ENCODE assay signal across 15 cellular contexts in genomic region chr19:1232652-1233360, GRCh38. TPM values are rescaled to one million over a fixed set of nuclear protein-coding genes. Genes with fewer than 3 reads are reported as not detected.
A peak's percentile ranks its signal among the peaks of the same experiment; 100 is the strongest.
DNase-seq lines count a peak whose midpoint lies in the region; ATAC-seq, FAIRE-seq and TF ChIP-seq lines count a peak whose summit lies in the region.
"Had no signal": no experiment of that assay in that cellular context is flagged by ENCODE, and none has a peak within 500 bp of the region (broad histone marks: within the 10 kb centered on the region; RNA-seq: fewer than 3 reads in every experiment).

No MANE protein-coding gene starts in this region.

- H3K27ac Mint-ChIP-seq in HFFc6: peak overlapping the region; percentile 58
- no peak overlapping the region for H3K27ac Mint-ChIP-seq in activated CD8-positive, alpha-beta T cell treated with anti-CD3 and anti-CD28 coated beads for 36 hours
- H3K27ac Mint-ChIP-seq: activated B cell treated with CpG ODN at 0.5 μM for 24 hours had no signal

- BruUV-seq in K562 (replicated peaks; lab: Mats Ljungman, UMichigan): no TSS peak

- peak overlapping the region in 1 of 2 experiments; percentile 86; a peak in 2 of 4 replicates for H3K9ac ChIP-seq in K562 (ENCODE audit: insufficient read depth in 1 of 2, low read depth in 2 of 2, low read length in 2 of 2)
- no peak overlapping the region for H3K9ac ChIP-seq in stomach smooth muscle (ENCODE audit: low read length in 2 of 2)

- no peaks in the 10 kb centered on the region for H4K20me1 ChIP-seq in K562 (replicated peaks; ENCODE audit: control insufficient read depth, insufficient read depth, low read length)
- no peaks in the 10 kb centered on the region for H4K20me1 ChIP-seq in hepatocyte (ENCODE audit: insufficient read depth, poor library complexity, severe bottlenecking)

- 72% methylated on average over 27 of the region's 28 CpGs for WGBS in K562 (ENCODE audit: insufficient coverage, low coverage, missing lambda C conversion rate)
- WGBS in hepatocyte (ENCODE audit: low lambda C conversion rate, missing lambda C conversion rate): 81% methylated on average over 28 of the region's 28 CpGs

- peaks cover 3% of the 10 kb centered on the region for H3K27me3 Mint-ChIP-seq in HFFc6 (ENCODE audit: insufficient read depth)
- H3K27me3 Mint-ChIP-seq in activated CD8-positive, alpha-beta T cell treated with anti-CD3 and anti-CD28 coated beads for 36 hours: no peaks in the 10 kb centered on the region
- H3K27me3 Mint-ChIP-seq: activated B cell treated with CpG ODN at 0.5 μM for 24 hours had no signal

- DNase-seq in HFFc6 (no peak), K562 (ENCODE audit: extremely low read depth in 1 of 4, low spot score in 3 of 4) (no peak), hepatocyte (ENCODE audit: low spot score) (peak; percentile 68), ureter (ENCODE audit: low spot score) (no peak), gastrocnemius medialis (no peak), NCI-H446 (lab: John Stamatoyannopoulos, UW) (no peak)
- DNase-seq in activated CD8-positive, alpha-beta T cell treated with anti-CD3 and anti-CD28 coated beads for 36 hours: no peak
- DNase-seq: activated B cell treated with CpG ODN at 0.5 μM for 24 hours; activated effector memory CD4-positive, alpha-beta T cell treated with anti-CD3 and anti-CD28 coated beads, Interleukin-2, amount 50 U/mL, for 16 hours; DMS79; NCI-H1417 treated with DMSO at 0.1 percent for 48 hours had no signal

- no peaks in the 10 kb centered on the region for H3K9me3 Mint-ChIP-seq in HFFc6
- no peaks in the 10 kb centered on the region for H3K9me3 Mint-ChIP-seq in activated CD8-positive, alpha-beta T cell treated with anti-CD3 and anti-CD28 coated beads for 36 hours
- H3K9me3 Mint-ChIP-seq: activated B cell treated with CpG ODN at 0.5 μM for 24 hours had no signal

- peaks cover 6% of the 10 kb centered on the region; the same call in 1 of the 2 replicates for H3K4me1 Mint-ChIP-seq in HFFc6 (ENCODE audit: low read depth)
- H3K4me1 Mint-ChIP-seq in activated CD8-positive, alpha-beta T cell treated with anti-CD3 and anti-CD28 coated beads for 36 hours (ENCODE audit: low read depth): no peaks in the 10 kb centered on the region
- H3K4me1 Mint-ChIP-seq: activated B cell treated with CpG ODN at 0.5 μM for 24 hours had no signal

- no peak for TF ChIP-seq RAD21 in K562 (CRISPR knock-in tag; conservative IDR thresholded peaks at IDR 0.05 in 1 of 2, IDR thresholded peaks at IDR 0.05 in 1 of 2)

- no peak for TF ChIP-seq POLR2A in K562 (conservative IDR thresholded peaks at IDR 0.05)
- TF ChIP-seq POLR2A in gastrocnemius medialis (IDR thresholded peaks at IDR 0.05): no peak

- H3K9me2 ChIP-seq in hepatocyte (replicated peaks; ENCODE audit: insufficient read depth): no peaks in the 10 kb centered on the region

- no peak for TF ChIP-seq EP300 in K562 (IDR thresholded peaks at IDR 0.05; ENCODE audit: low read length)

- no peak overlapping the region for H3K4me2 ChIP-seq in K562 (ENCODE audit: insufficient read depth, low read length)
- peak overlapping the region; percentile 20 for H3K4me2 ChIP-seq in hepatocyte

- H2AFZ ChIP-seq in K562 (ENCODE audit: low read depth, low read length) (no peak overlapping the region), hepatocyte (no peak overlapping the region)

- H3K27me3 ChIP-seq in K562 (ENCODE audit: control insufficient read depth in 2 of 2, insufficient read depth in 2 of 2, low read length in 2 of 2) (no peaks in the 10 kb centered on the region), hepatocyte (no peaks in the 10 kb centered on the region), stomach smooth muscle (ENCODE audit: control insufficient read depth in 1 of 2, insufficient read depth in 2 of 2, low read length in 2 of 2) (peaks cover 0 to 8% of the 10 kb centered on the region in 2 donors), gastrocnemius medialis (peaks cover 4 to 6% (median 5%) of the 10 kb centered on the region in 3 donors)

- H3K9me1 ChIP-seq in K562 (ENCODE audit: control insufficient read depth, insufficient read depth, low read length): no peaks in the 10 kb centered on the region

- peak overlapping the region; percentile 2; the same call in 1 of the 3 replicates for H3K27ac ChIP-seq in K562 (ENCODE audit: extremely low read depth, low read depth, low read length)
- peak overlapping the region; percentile 50 for H3K27ac ChIP-seq in hepatocyte
- H3K27ac ChIP-seq in stomach smooth muscle (ENCODE audit: low read length): peak overlapping the region; percentile 49
- H3K27ac ChIP-seq in gastrocnemius medialis: peak overlapping the region in 1 of 4 donors; percentile 40
- H3K27ac ChIP-seq: HL-60 had no signal

- intact Hi-C loops in K562 (cut with micrococcal nuclease): no loop called here
- intact Hi-C loops in gastrocnemius medialis (cut with DNase I; ENCODE audit: low total_unique reads): no loop called here
- intact Hi-C loops in activated CD8-positive, alpha-beta T cell treated with anti-CD3 and anti-CD28 coated beads for 36 hours (cut with micrococcal nuclease): no loop called here

- no peak overlapping the region; the same call in 1 of the 2 replicates for H3K4me3 Mint-ChIP-seq in HFFc6
- no peak overlapping the region for H3K4me3 Mint-ChIP-seq in activated CD8-positive, alpha-beta T cell treated with anti-CD3 and anti-CD28 coated beads for 36 hours
- H3K4me3 Mint-ChIP-seq: activated B cell treated with CpG ODN at 0.5 μM for 24 hours had no signal

- H3K4me1 ChIP-seq in K562 (replicated peaks in 1 of 2; ENCODE audit: control insufficient read depth in 2 of 2, insufficient read depth in 2 of 2, low read length in 2 of 2): peaks cover 3 to 76% of the 10 kb centered on the region in 2 experiments; a peak in 4 of 5 replicates
- H3K4me1 ChIP-seq in hepatocyte (ENCODE audit: insufficient read depth): peaks cover 22% of the 10 kb centered on the region
- H3K4me1 ChIP-seq in stomach smooth muscle (ENCODE audit: control insufficient read depth, insufficient read depth, low read length): peaks cover 26% of the 10 kb centered on the region
- H3K4me1 ChIP-seq in gastrocnemius medialis: peaks cover 3 to 7% of the 10 kb centered on the region in 2 donors

- H3K36me3 ChIP-seq in K562 (ENCODE audit: control insufficient read depth, insufficient read depth, low read length): peaks cover 45% of the 10 kb centered on the region; the same call in 1 of the 3 replicates
- H3K36me3 ChIP-seq in hepatocyte (replicated peaks; ENCODE audit: insufficient read depth, low read depth): no peaks in the 10 kb centered on the region
- H3K36me3 ChIP-seq in stomach smooth muscle (ENCODE audit: control insufficient read depth in 2 of 2, insufficient read depth in 2 of 2, low read length in 2 of 2): no peaks in the 10 kb centered on the region
- no peaks in the 10 kb centered on the region for H3K36me3 ChIP-seq in gastrocnemius medialis

- H3K9me3 ChIP-seq in K562 (replicated peaks; ENCODE audit: control insufficient read depth, insufficient read depth, low read depth, low read length) (no peaks in the 10 kb centered on the region; the same call in 1 of the 2 replicates), hepatocyte (ENCODE audit: low read depth) (no peaks in the 10 kb centered on the region), stomach smooth muscle (ENCODE audit: control insufficient read depth in 2 of 2, low read length in 2 of 2) (no peaks in the 10 kb centered on the region), gastrocnemius medialis (no peaks in the 10 kb centered on the region)

- H3K79me2 ChIP-seq in K562 (ENCODE audit: control insufficient read depth, insufficient read depth, low read length): peaks cover 7% of the 10 kb centered on the region; the same call in 1 of the 3 replicates
- peaks cover 4% of the 10 kb centered on the region for H3K79me2 ChIP-seq in hepatocyte

- CTCF ChIA-PET in K562 (lab: Yijun Ruan, JAX; ENCODE audit: low intra/inter-chr PET ratio): no interaction called here
- CTCF ChIA-PET in activated CD8-positive, alpha-beta T cell treated with anti-CD3 and anti-CD28 coated beads for 36 hours (lab: Charles Lee): interaction anchor here (1.0 to 1.2 kb wide), 2 partner anchors 20 to 119 kb away, joined by 3 to 7 read pairs; no protein-coding TSS in a partner anchor

- POLR2A ChIA-PET in K562 (lab: Yijun Ruan, JAX): interaction anchor here (0.7 to 1.5 kb wide), 2 partner anchors 15 to 36 kb away, joined by 3 to 7 read pairs; partner anchors contain the start of gene CIRBP
- POLR2A ChIA-PET in activated CD8-positive, alpha-beta T cell treated with anti-CD3 and anti-CD28 coated beads for 36 hours (lab: Charles Lee): interaction anchor here (1.0 kb wide), 1 partner anchor 12 kb away, joined by 3 read pairs; no protein-coding TSS in a partner anchor

- TF ChIP-seq CTCF in HFFc6 (IDR thresholded peaks at IDR 0.05): no peak
- TF ChIP-seq CTCF in K562 (IDR thresholded peaks at IDR 0.05 in 2 of 3, conservative IDR thresholded peaks at IDR 0.05 in 1 of 3; ENCODE audit: insufficient read depth in 2 of 3, low read depth in 1 of 3, low read length in 3 of 3): no peak
- TF ChIP-seq CTCF in hepatocyte (IDR thresholded peaks at IDR 0.05; ENCODE audit: poor library complexity): no peak
- no peak for TF ChIP-seq CTCF in gastrocnemius medialis (IDR thresholded peaks at IDR 0.05 in 4 of 5, conservative IDR thresholded peaks at IDR 0.05 in 1 of 5)
- TF ChIP-seq CTCF in activated CD8-positive, alpha-beta T cell treated with anti-CD3 and anti-CD28 coated beads for 36 hours (IDR thresholded peaks at IDR 0.05): no peak

- H3K36me3 Mint-ChIP-seq in HFFc6 (ENCODE audit: low read depth): no peaks in the 10 kb centered on the region
- H3K36me3 Mint-ChIP-seq in activated CD8-positive, alpha-beta T cell treated with anti-CD3 and anti-CD28 coated beads for 36 hours (ENCODE audit: low read depth): peaks cover 2% of the 10 kb centered on the region

- H3K4me3 ChIP-seq in K562 (no peak overlapping the region), hepatocyte (no peak overlapping the region), stomach smooth muscle (ENCODE audit: low read length in 2 of 2) (peak overlapping the region in 1 of 2 donors; percentile 29), gastrocnemius medialis (no peak overlapping the region)

- ATAC-seq in K562 (no peak), gastrocnemius medialis (no peak)
- ATAC-seq in activated CD8-positive, alpha-beta T cell treated with anti-CD3 and anti-CD28 coated beads for 36 hours: no peak

- in situ Hi-C loops in K562 (cut with MboI) (loop anchor here (25.0 kb wide), 1 partner anchor 471 kb away; the partner anchor contains the start of gene MISP), gastrocnemius medialis (cut with MboI; ENCODE audit: low sequenced_read_pairs in 4 of 4) (no loop called here)

- no peak for FAIRE-seq in K562 (lab: Jason Lieb, UNC)
- FAIRE-seq: endometrium had no signal

RNA-seq across cellular contexts. Expression of gene CBARP, which starts 5.0 kb away (rescaled TPM):
- 10 to 100 TPM in 1 of 6 experiments, 1 to 10 TPM in 5; 7.6 to 12.7 (median 8.6) TPM for total RNA-seq in HFFc6 (2021; fragmentation: NEBNext Ultra II Directional; extraction: Animal tissue kit (Norgen Biotek cat#: 25700))
- total RNA-seq in K562 (2011; cell fraction: chromatin; rRNA removed; ENCODE audit: low replicate concordance): 2.8 and 13.5 TPM in 2 replicates
- total RNA-seq in K562 (2011; cell fraction: nucleolus; rRNA removed): 11.4 and 15.2 TPM in 2 replicates
- 4.2 and 6.2 TPM in 2 replicates for total RNA-seq in K562 (2011; cell fraction: nucleoplasm; rRNA removed)
- total RNA-seq in K562 (2014; rRNA removed) (3.7 and 3.8 TPM in 2 replicates), K562 (2014; rRNA removed; fragmentation: Illumina TruSeq; extraction: Trizol) (0.18 TPM in 1 of 2 replicates, not detected in the other), K562 (2015; rRNA removed; fragmentation: Illumina TruSeq; extraction: Trizol) (1.3 and 1.4 TPM in 2 replicates), K562 (2021) (6.6 and 8.9 TPM in 2 replicates), hepatocyte (1.1 and 4.2 TPM in 2 replicates), ureter (0.73 TPM), gastrocnemius medialis (1 to 10 TPM in 1 of 4 donors, under 1 TPM in 3; 0.10 to 1.3 (median 0.53) TPM)
- polyA plus RNA-seq in K562 (2011; rRNA removed) (0.98 and 1.2 TPM in 2 replicates), K562 (2014; fragmentation: Illumina TruSeq; extraction: Trizol) (0.25 and 2.3 TPM in 2 replicates), K562 (2014; fragmentation: Nextera tagmentation; extraction: Ambion mirVana) (under 1 TPM in 1 of 2 experiments, not detected in 1; 0.03 TPM), K562 (2014; rRNA removed) (5.8 and 6.3 TPM in 2 replicates), hepatocyte (7.1 and 10.7 TPM in 2 replicates)
- polyA plus RNA-seq in K562 (2011; cell fraction: cytosol; rRNA removed): 0.84 and 4.5 TPM in 2 replicates
- 8.2 and 25.4 TPM in 2 replicates for polyA plus RNA-seq in K562 (2011; cell fraction: nucleus; rRNA removed)
- 3.1 and 3.3 TPM in 2 replicates for polyA plus RNA-seq in K562 (2012)
- 0.11 and 0.15 TPM in 2 replicates for polyA minus RNA-seq in K562 (2011; rRNA and poly(A)+ RNA removed)
- polyA minus RNA-seq in K562 (2011; cell fraction: cytosol; rRNA and poly(A)+ RNA removed): 2.9 and 3.0 TPM in 2 replicates
- polyA minus RNA-seq in K562 (2011; cell fraction: nucleus; rRNA and poly(A)+ RNA removed): 3.0 and 3.8 TPM in 2 replicates
- under 1 TPM; 0.49 to 0.86 TPM for total RNA-seq in activated CD8-positive, alpha-beta T cell treated with anti-CD3 and anti-CD28 coated beads for 36 hours
- total RNA-seq: skeletal muscle tissue had no signal

RNA-seq across cellular contexts. Expression of gene ATP5F1D, which starts 8.7 kb away (rescaled TPM):
- 100 to 1,000 TPM; 190 to 243 (median 217) TPM for total RNA-seq in HFFc6 (2021; fragmentation: NEBNext Ultra II Directional; extraction: Animal tissue kit (Norgen Biotek cat#: 25700))
- total RNA-seq in K562 (2011; cell fraction: chromatin; rRNA removed; ENCODE audit: low replicate concordance): 42.1 and 110 TPM in 2 replicates
- 116 and 129 TPM in 2 replicates for total RNA-seq in K562 (2011; cell fraction: nucleolus; rRNA removed)
- total RNA-seq in K562 (2011; cell fraction: nucleoplasm; rRNA removed): 74.0 and 85.6 TPM in 2 replicates
- total RNA-seq in K562 (2014; rRNA removed) (135 and 145 TPM in 2 replicates), K562 (2014; rRNA removed; fragmentation: Illumina TruSeq; extraction: Trizol) (3.9 and 4.6 TPM in 2 replicates), K562 (2015; rRNA removed; fragmentation: Illumina TruSeq; extraction: Trizol) (65.2 and 73.0 TPM in 2 replicates), K562 (2021) (409 and 434 TPM in 2 replicates), hepatocyte (54.0 and 64.1 TPM in 2 replicates), ureter (144 TPM), gastrocnemius medialis (100 to 1,000 TPM; 189 to 442 (median 273) TPM)
- polyA plus RNA-seq in K562 (2011; rRNA removed) (36.8 and 58.7 TPM in 2 replicates), K562 (2014; fragmentation: Illumina TruSeq; extraction: Trizol) (18.7 and 106 TPM in 2 replicates), K562 (2014; fragmentation: Nextera tagmentation; extraction: Ambion mirVana) (10 to 100 TPM in 1 of 2 experiments, 1 to 10 TPM in 1; 9.7 to 23.3 TPM), K562 (2014; rRNA removed) (233 and 236 TPM in 2 replicates), hepatocyte (291 and 297 TPM in 2 replicates)
- 119 and 471 TPM in 2 replicates for polyA plus RNA-seq in K562 (2011; cell fraction: cytosol; rRNA removed)
- 90.5 and 137 TPM in 2 replicates for polyA plus RNA-seq in K562 (2011; cell fraction: nucleus; rRNA removed)
- 278 and 318 TPM in 2 replicates for polyA plus RNA-seq in K562 (2012)
- polyA minus RNA-seq in K562 (2011; rRNA and poly(A)+ RNA removed): 16.5 and 29.9 TPM in 2 replicates
- polyA minus RNA-seq in K562 (2011; cell fraction: cytosol; rRNA and poly(A)+ RNA removed): 115 and 175 TPM in 2 replicates
- polyA minus RNA-seq in K562 (2011; cell fraction: nucleus; rRNA and poly(A)+ RNA removed): 28.8 and 35.8 TPM in 2 replicates
- 100 to 1,000 TPM; 186 to 199 TPM for total RNA-seq in activated CD8-positive, alpha-beta T cell treated with anti-CD3 and anti-CD28 coated beads for 36 hours

RNA-seq across cellular contexts. Expression of gene MIDN, which starts 15.6 kb away (rescaled TPM):
- 10 to 100 TPM; 58.4 to 73.3 (median 67.4) TPM for total RNA-seq in HFFc6 (2021; fragmentation: NEBNext Ultra II Directional; extraction: Animal tissue kit (Norgen Biotek cat#: 25700))
- 30.7 and 106 TPM in 2 replicates for total RNA-seq in K562 (2011; cell fraction: chromatin; rRNA removed; ENCODE audit: low replicate concordance)
- 81.7 and 90.7 TPM in 2 replicates for total RNA-seq in K562 (2011; cell fraction: nucleolus; rRNA removed)
- total RNA-seq in K562 (2011; cell fraction: nucleoplasm; rRNA removed): 55.1 and 88.1 TPM in 2 replicates
- total RNA-seq in K562 (2014; rRNA removed) (13.5 and 20.8 TPM in 2 replicates), K562 (2014; rRNA removed; fragmentation: Illumina TruSeq; extraction: Trizol) (3.9 and 4.8 TPM in 2 replicates), K562 (2015; rRNA removed; fragmentation: Illumina TruSeq; extraction: Trizol) (10.1 and 11.0 TPM in 2 replicates), K562 (2021) (120 and 121 TPM in 2 replicates), hepatocyte (28.7 and 30.1 TPM in 2 replicates), ureter (121 TPM), gastrocnemius medialis (100 to 1,000 TPM in 2 of 4 donors, 10 to 100 TPM in 2; 34.9 to 117 (median 86.3) TPM)
- polyA plus RNA-seq in K562 (2011; rRNA removed) (7.0 and 10.2 TPM in 2 replicates), K562 (2014; fragmentation: Illumina TruSeq; extraction: Trizol) (20.5 and 38.3 TPM in 2 replicates), K562 (2014; fragmentation: Nextera tagmentation; extraction: Ambion mirVana) (1 to 10 TPM in 1 of 2 experiments, under 1 TPM in 1; 0.17 to 1.5 TPM), K562 (2014; rRNA removed) (41.3 and 44.6 TPM in 2 replicates), hepatocyte (94.6 and 98.4 TPM in 2 replicates)
- 14.0 and 26.8 TPM in 2 replicates for polyA plus RNA-seq in K562 (2011; cell fraction: cytosol; rRNA removed)
- 44.8 and 87.0 TPM in 2 replicates for polyA plus RNA-seq in K562 (2011; cell fraction: nucleus; rRNA removed)
- 29.5 and 39.8 TPM in 2 replicates for polyA plus RNA-seq in K562 (2012)
- polyA minus RNA-seq in K562 (2011; rRNA and poly(A)+ RNA removed): 2.7 and 3.0 TPM in 2 replicates
- polyA minus RNA-seq in K562 (2011; cell fraction: cytosol; rRNA and poly(A)+ RNA removed): 29.9 and 43.2 TPM in 2 replicates
- polyA minus RNA-seq in K562 (2011; cell fraction: nucleus; rRNA and poly(A)+ RNA removed): 28.0 and 34.2 TPM in 2 replicates
- 10 to 100 TPM; 41.1 to 43.9 TPM for total RNA-seq in activated CD8-positive, alpha-beta T cell treated with anti-CD3 and anti-CD28 coated beads for 36 hours

RNA-seq across cellular contexts. Expression of gene STK11, which starts 27.2 kb away (rescaled TPM):
- total RNA-seq in HFFc6 (2021; fragmentation: NEBNext Ultra II Directional; extraction: Animal tissue kit (Norgen Biotek cat#: 25700)): 10 to 100 TPM; 52.9 to 59.1 (median 56.7) TPM
- total RNA-seq in K562 (2011; cell fraction: chromatin; rRNA removed; ENCODE audit: low replicate concordance): 76.0 and 175 TPM in 2 replicates
- total RNA-seq in K562 (2011; cell fraction: nucleolus; rRNA removed): 128 and 133 TPM in 2 replicates
- 58.7 and 79.5 TPM in 2 replicates for total RNA-seq in K562 (2011; cell fraction: nucleoplasm; rRNA removed)
- total RNA-seq in K562 (2014; rRNA removed): 96.5 and 102 TPM in 2 replicates
- 28.9 and 31.7 TPM in 2 replicates for total RNA-seq in K562 (2014; rRNA removed; fragmentation: Illumina TruSeq; extraction: Trizol)
- total RNA-seq in K562 (2015; rRNA removed; fragmentation: Illumina TruSeq; extraction: Trizol): 40.6 and 43.2 TPM in 2 replicates
- 76.3 and 89.6 TPM in 2 replicates for total RNA-seq in K562 (2021)
- polyA plus RNA-seq in K562 (2011; rRNA removed): 31.2 and 34.3 TPM in 2 replicates
- 37.0 and 67.8 TPM in 2 replicates for polyA plus RNA-seq in K562 (2011; cell fraction: cytosol; rRNA removed)
- polyA plus RNA-seq in K562 (2011; cell fraction: nucleus; rRNA removed): 127 and 182 TPM in 2 replicates
- 49.5 and 76.3 TPM in 2 replicates for polyA plus RNA-seq in K562 (2012)
- 22.0 and 39.1 TPM in 2 replicates for polyA plus RNA-seq in K562 (2014; fragmentation: Illumina TruSeq; extraction: Trizol)
- polyA plus RNA-seq in K562 (2014; fragmentation: Nextera tagmentation; extraction: Ambion mirVana): under 1 TPM; 0.15 to 1.00 TPM
- 69.4 and 79.9 TPM in 2 replicates for polyA plus RNA-seq in K562 (2014; rRNA removed)
- polyA minus RNA-seq in K562 (2011; rRNA and poly(A)+ RNA removed): 38.2 and 43.6 TPM in 2 replicates
- polyA minus RNA-seq in K562 (2011; cell fraction: cytosol; rRNA and poly(A)+ RNA removed): 33.9 and 37.0 TPM in 2 replicates
- 34.3 and 36.1 TPM in 2 replicates for polyA minus RNA-seq in K562 (2011; cell fraction: nucleus; rRNA and poly(A)+ RNA removed)
- 48.9 and 53.3 TPM in 2 replicates for total RNA-seq in hepatocyte
- polyA plus RNA-seq in hepatocyte: 73.8 and 76.6 TPM in 2 replicates
- total RNA-seq in ureter: 51.2 TPM
- 100 to 1,000 TPM in 3 of 4 donors, 10 to 100 TPM in 1; 91.5 to 194 (median 149) TPM for total RNA-seq in gastrocnemius medialis
- 10 to 100 TPM; 55.1 to 58.0 TPM for total RNA-seq in activated CD8-positive, alpha-beta T cell treated with anti-CD3 and anti-CD28 coated beads for 36 hours

RNA-seq across cellular contexts. Expression of gene CIRBP, which starts 36.3 kb away (rescaled TPM):
- 100 to 1,000 TPM; 160 to 243 (median 190) TPM for total RNA-seq in HFFc6 (2021; fragmentation: NEBNext Ultra II Directional; extraction: Animal tissue kit (Norgen Biotek cat#: 25700))
- 283 and 504 TPM in 2 replicates for total RNA-seq in K562 (2011; cell fraction: chromatin; rRNA removed; ENCODE audit: low replicate concordance)
- 457 and 483 TPM in 2 replicates for total RNA-seq in K562 (2011; cell fraction: nucleolus; rRNA removed)
- 431 and 450 TPM in 2 replicates for total RNA-seq in K562 (2011; cell fraction: nucleoplasm; rRNA removed)
- 168 and 249 TPM in 2 replicates for total RNA-seq in K562 (2014; rRNA removed)
- 189 and 200 TPM in 2 replicates for total RNA-seq in K562 (2014; rRNA removed; fragmentation: Illumina TruSeq; extraction: Trizol)
- total RNA-seq in K562 (2015; rRNA removed; fragmentation: Illumina TruSeq; extraction: Trizol): 176 and 206 TPM in 2 replicates
- total RNA-seq in K562 (2021): 181 and 222 TPM in 2 replicates
- 124 and 166 TPM in 2 replicates for polyA plus RNA-seq in K562 (2011; rRNA removed)
- polyA plus RNA-seq in K562 (2011; cell fraction: cytosol; rRNA removed): 92.3 and 201 TPM in 2 replicates
- polyA plus RNA-seq in K562 (2011; cell fraction: nucleus; rRNA removed): 882 and 1,025 TPM in 2 replicates
- polyA plus RNA-seq in K562 (2012): 288 and 291 TPM in 2 replicates
- polyA plus RNA-seq in K562 (2014; fragmentation: Illumina TruSeq; extraction: Trizol): 222 and 345 TPM in 2 replicates
- 10 to 100 TPM; 20.5 to 21.4 TPM for polyA plus RNA-seq in K562 (2014; fragmentation: Nextera tagmentation; extraction: Ambion mirVana)
- 306 and 327 TPM in 2 replicates for polyA plus RNA-seq in K562 (2014; rRNA removed)
- 46.9 and 50.4 TPM in 2 replicates for polyA minus RNA-seq in K562 (2011; rRNA and poly(A)+ RNA removed)
- polyA minus RNA-seq in K562 (2011; cell fraction: cytosol; rRNA and poly(A)+ RNA removed): 50.4 and 50.8 TPM in 2 replicates
- polyA minus RNA-seq in K562 (2011; cell fraction: nucleus; rRNA and poly(A)+ RNA removed): 117 and 135 TPM in 2 replicates
- total RNA-seq in hepatocyte: 212 and 361 TPM in 2 replicates
- 202 and 261 TPM in 2 replicates for polyA plus RNA-seq in hepatocyte
- total RNA-seq in ureter: 524 TPM
- total RNA-seq in gastrocnemius medialis: 100 to 1,000 TPM; 274 to 578 (median 418) TPM
- 100 to 1,000 TPM; 161 to 180 TPM for total RNA-seq in activated CD8-positive, alpha-beta T cell treated with anti-CD3 and anti-CD28 coated beads for 36 hours
